ENCODE assay signal across 9 cellular contexts in genomic region chr14:63045234-63045611, GRCh38. TPM values are rescaled to one million over a fixed set of nuclear protein-coding genes. Genes with fewer than 3 reads are reported as not detected.
DNase-seq lines count a peak whose midpoint lies in the region; ATAC-seq, FAIRE-seq and TF ChIP-seq lines count a peak whose summit lies in the region.
"Had no signal": no experiment of that assay in that cellular context is flagged by ENCODE, and none has a peak within 500 bp of the region (broad histone marks: within the 10 kb centered on the region; RNA-seq: fewer than 3 reads in every experiment).

TSS of gene KCNH5 (minus strand) at chr14:63045458. CDS start at chr14:63045186, 272 bp downstream.

- 1 to 7% (median 4%) methylated on average over 13 to 35 of the region's 35 CpGs for WGBS in stomach, 5 donors
- 5% methylated on average over 31 of the region's 35 CpGs; no CpG with 5 or more reads in 1 of the 2 donors for WGBS in transverse colon (ENCODE audit: low coverage in 1 of 2), 2 donors

- H3K4me3 Mint-ChIP-seq in astrocyte (ENCODE audit: unreplicated experiment), result peak within 1 kb of the TSS; percentile 79

- H3K27ac ChIP-seq in astrocyte (ENCODE audit: low read depth, low read length), result no peak within 1 kb of the TSS
- H3K27ac ChIP-seq in iPS-20b (ENCODE audit: low read length), result no peak within 1 kb of the TSS
- H3K27ac ChIP-seq in stomach, result no peak within 1 kb of the TSS
- no peak within 1 kb of the TSS for H3K27ac ChIP-seq in transverse colon

- H3K4me1 ChIP-seq in astrocyte (ENCODE audit: insufficient read depth, low read length) (peaks cover 10% of the 10 kb centered on the region), iPS-20b (ENCODE audit: insufficient read depth, low read length) (peaks cover 9% of the 10 kb centered on the region; the same call in 1 of the 2 replicates), stomach (peaks cover 12 to 21% (median 15%) of the 10 kb centered on the region in 4 donors), transverse colon (peaks cover 0 to 15% (median 6%) of the 10 kb centered on the region in 4 donors)

- TF ChIP-seq CTCF in astrocyte (IDR thresholded peaks at IDR 0.05; ENCODE audit: insufficient read depth, low read depth, low read length) (no peak), stomach (IDR thresholded peaks at IDR 0.05) (no peak), transverse colon (IDR thresholded peaks at IDR 0.05) (no peak)

- H3K4me2 ChIP-seq in astrocyte (ENCODE audit: low read length), result peak within 1 kb of the TSS; percentile 93

- peak within 1 kb of the TSS; percentile 85 for H2AFZ ChIP-seq in astrocyte (ENCODE audit: low read depth, low read length)

- H3K4me3 ChIP-seq in astrocyte (ENCODE audit: insufficient read depth, low read depth, low read length) (peak within 1 kb of the TSS; percentile 52), iPS-20b (ENCODE audit: low read length) (peak within 1 kb of the TSS; percentile 74), stomach (peak within 1 kb of the TSS; percentile 28 to 45 (median 40)), transverse colon (peak within 1 kb of the TSS in 2 of 4 donors; percentile 4 to 33)

- no peak for ATAC-seq in GM21447 (IDR thresholded peaks at IDR 0.05; ENCODE audit: unreplicated experiment)

- TF ChIP-seq POLR2A in stomach (IDR thresholded peaks at IDR 0.05) (no peak), transverse colon (IDR thresholded peaks at IDR 0.05) (no peak)

- H3K27me3 ChIP-seq in astrocyte (ENCODE audit: insufficient read depth, low read length) (peaks cover 47% of the 10 kb centered on the region), iPS-20b (ENCODE audit: insufficient read depth, low read length) (peaks cover 67% of the 10 kb centered on the region), stomach (peaks cover 7 to 72% (median 30%) of the 10 kb centered on the region in 3 donors), transverse colon (peaks cover 63% of the 10 kb centered on the region)

- no peaks in the 10 kb centered on the region for H3K4me1 Mint-ChIP-seq in astrocyte (ENCODE audit: low read depth, unreplicated experiment)

- FAIRE-seq in astrocyte (lab: Jason Lieb, UNC), result no peak
- FAIRE-seq: islet of Langerhans had no signal

- DNase-seq in NCI-H1436 (lab: John Stamatoyannopoulos, UW), result peak; percentile 37
- DNase-seq in NCI-H1436 treated with DMSO at 0.1 percent for 48 hours (lab: John Stamatoyannopoulos, UW), result no peak
- DNase-seq in NCI-H1694 (lab: John Stamatoyannopoulos, UW), result peak; percentile 21
- DNase-seq in astrocyte (ENCODE audit: low read depth), result peak; percentile 39
- DNase-seq in stomach, result no peak
- DNase-seq in transverse colon, result no peak

- no peaks in the 10 kb centered on the region for H3K9me3 Mint-ChIP-seq in astrocyte (ENCODE audit: unreplicated experiment)

- H3K9me3 ChIP-seq in astrocyte (ENCODE audit: insufficient read depth, low read depth, low read length), result no peaks in the 10 kb centered on the region
- no peaks in the 10 kb centered on the region for H3K9me3 ChIP-seq in iPS-20b (ENCODE audit: insufficient read depth, low read depth, low read length)
- H3K9me3 ChIP-seq in stomach, result no peaks in the 10 kb centered on the region
- H3K9me3 ChIP-seq in transverse colon, result no peaks in the 10 kb centered on the region

- H3K27ac Mint-ChIP-seq in astrocyte (ENCODE audit: unreplicated experiment), result no peak within 1 kb of the TSS

- no peaks in the 10 kb centered on the region for H3K36me3 ChIP-seq in astrocyte (ENCODE audit: insufficient read depth, low read length)
- no peaks in the 10 kb centered on the region for H3K36me3 ChIP-seq in iPS-20b (ENCODE audit: insufficient read depth, low read depth, low read length)
- H3K36me3 ChIP-seq in stomach, result no peaks in the 10 kb centered on the region
- no peaks in the 10 kb centered on the region for H3K36me3 ChIP-seq in transverse colon

- TF ChIP-seq EP300 in stomach (IDR thresholded peaks at IDR 0.05) (no peak), transverse colon (IDR thresholded peaks at IDR 0.05; ENCODE audit: low read depth) (no peak)

- H3K9ac ChIP-seq in astrocyte (ENCODE audit: low read length) (no peak within 1 kb of the TSS), iPS-20b (ENCODE audit: low read depth, low read length) (peak within 1 kb of the TSS; percentile 34; the same call in 1 of the 2 replicates)

- intact Hi-C loops in stomach (cut with DNase I; ENCODE audit: low total_unique reads), result no loop called here
- intact Hi-C loops in transverse colon (cut with DNase I; ENCODE audit: low total_unique reads), result no loop called here

- peaks cover 43% of the 10 kb centered on the region for H3K27me3 Mint-ChIP-seq in astrocyte (ENCODE audit: low read depth, unreplicated experiment)

- no peaks in the 10 kb centered on the region for H3K79me2 ChIP-seq in astrocyte (ENCODE audit: insufficient read depth, low read length)

- no peaks in the 10 kb centered on the region for H4K20me1 ChIP-seq in astrocyte (ENCODE audit: insufficient read depth, low read length)

- in situ Hi-C loops in transverse colon (cut with MboI; ENCODE audit: low pct_ligation_motif_present in 1 of 4, low pct_unique_long_range_greater_than_20kb in 1 of 4, low sequenced_read_pairs in 3 of 4), result no loop called here

- H3K36me3 Mint-ChIP-seq in astrocyte (ENCODE audit: low read depth, unreplicated experiment), result no peaks in the 10 kb centered on the region

RNA-seq across cellular contexts. Expression of gene KCNH5, which starts in this region (rescaled TPM):
- total RNA-seq in astrocyte (0.48 and 2.4 TPM in 2 replicates), stomach (under 1 TPM in 1 of 5 donors, not detected in 4; 0.55 TPM), transverse colon (under 1 TPM in 1 of 4 donors, not detected in 3; under 0.01 TPM)
- polyA plus RNA-seq in stomach, result under 1 TPM in 1 of 3 donors, not detected in 2; under 0.01 TPM

Comparison
In these comparisons a context has a peak if more than half of its experiments do, and no peak if none do; other contexts are left out.
1. DNase-seq: peak in NCI-H1436 (single experiment), NCI-H1694 (single experiment) and astrocyte (single experiment); none in NCI-H1436 treated with DMSO at 0.1 percent for 48 hours (single experiment), stomach (single experiment) and transverse colon (single experiment).